In genomic region chr2:219331560-219332213, GRCh38 we compare ENCODE assay signal across 10 cellular contexts. TPM values are rescaled to one million over a fixed set of nuclear protein-coding genes. Genes with fewer than 3 reads are reported as not detected.
A peak's percentile ranks its signal among the peaks of the same experiment; 100 is the strongest.
DNase-seq lines count a peak whose midpoint lies in the region; ATAC-seq and TF ChIP-seq lines count a peak whose summit lies in the region.
"Had no signal": no experiment of that assay in that cellular context is flagged by ENCODE, and none has a peak within 500 bp of the region (broad histone marks: within the 10 kb centered on the region; RNA-seq: fewer than 3 reads in every experiment).

No MANE protein-coding gene starts in this region.

- peaks cover 18% of the 10 kb centered on the region for H3K9me3 Mint-ChIP-seq in activated naive CD8-positive, alpha-beta T cell treated with anti-CD3 and anti-CD28 coated beads, Interleukin-2, amount 50 U/mL, for 24 hours

- no peak overlapping the region for H2AFZ ChIP-seq in SK-N-SH (ENCODE audit: low read depth)

- TF ChIP-seq RAD21 in SK-N-SH (IDR thresholded peaks at IDR 0.05; ENCODE audit: low read length): no peak

- no peak overlapping the region for H3K4me2 ChIP-seq in SK-N-SH

- no peaks in the 10 kb centered on the region for H3K79me2 ChIP-seq in SK-N-SH (ENCODE audit: insufficient read depth)

- H3K36me3 ChIP-seq in SK-N-SH (replicated peaks in 1 of 2; ENCODE audit: control insufficient read depth in 1 of 2, insufficient read depth in 2 of 2, low read length in 1 of 2) (no peaks in the 10 kb centered on the region), iPS-15b (ENCODE audit: control insufficient read depth, insufficient read depth, low read length) (no peaks in the 10 kb centered on the region)

- no peaks in the 10 kb centered on the region for H3K9me2 ChIP-seq in SK-N-SH

- H3K27me3 Mint-ChIP-seq in activated naive CD8-positive, alpha-beta T cell treated with anti-CD3 and anti-CD28 coated beads, Interleukin-2, amount 50 U/mL, for 24 hours: peaks cover 52% of the 10 kb centered on the region

- H3K27ac Mint-ChIP-seq in activated naive CD8-positive, alpha-beta T cell treated with anti-CD3 and anti-CD28 coated beads, Interleukin-2, amount 50 U/mL, for 24 hours: no peak overlapping the region

- ATAC-seq in SK-N-SH treated with all-trans-retinoic acid at 6 μM for 48 hours: no peak
- no peak for ATAC-seq in activated naive CD8-positive, alpha-beta T cell treated with anti-CD3 and anti-CD28 coated beads, Interleukin-2, amount 50 U/mL, for 24 hours
- ATAC-seq in GM18909 (IDR thresholded peaks at IDR 0.05; ENCODE audit: poor library complexity, unreplicated experiment): no peak
- ATAC-seq: naive thymus-derived CD8-positive, alpha-beta T cell had no signal

- POLR2A ChIA-PET in SK-N-SH (lab: Yijun Ruan, JAX): no interaction called here

- H3K4me3 ChIP-seq in SK-N-SH (ENCODE audit: low read depth in 2 of 2, low read length in 1 of 2) (no peak overlapping the region), iPS-15b (ENCODE audit: low read depth, low read length) (peak overlapping the region; percentile 43)

- no peak for DNase-seq in SK-N-SH
- DNase-seq in activated naive CD8-positive, alpha-beta T cell treated with anti-CD3 and anti-CD28 coated beads, Interleukin-2, amount 50 U/mL, for 24 hours: peak; percentile 32
- DNase-seq in stimulated activated CD4-positive, alpha-beta T cell treated with anti-CD3 and anti-CD28 coated beads, Interleukin-15, amount 100 ng/mL, for 24 hours: peak; percentile 39
- DNase-seq in NCI-H1417 treated with DMSO at 0.1 percent for 48 hours (lab: John Stamatoyannopoulos, UW): no peak
- no peak for DNase-seq in activated effector memory CD4-positive, alpha-beta T cell treated with Interleukin-2 at 50 U/mL for 16 hours

- no peak for TF ChIP-seq EP300 in SK-N-SH (IDR thresholded peaks at IDR 0.05; ENCODE audit: borderline replicate concordance in 1 of 2, low read depth in 1 of 2, low read length in 1 of 2)

- H4K20me1 ChIP-seq in SK-N-SH (ENCODE audit: insufficient read depth): no peaks in the 10 kb centered on the region

- 83% methylated on average over 26 of the region's 39 CpGs for WGBS in SK-N-SH (ENCODE audit: low lambda C conversion rate)

- TF ChIP-seq CTCF in SK-N-SH (IDR thresholded peaks at IDR 0.05): no peak

- H3K9ac ChIP-seq in SK-N-SH (no peak overlapping the region), iPS-15b (ENCODE audit: low read depth, low read length) (no peak overlapping the region)

- H3K4me3 Mint-ChIP-seq in activated naive CD8-positive, alpha-beta T cell treated with anti-CD3 and anti-CD28 coated beads, Interleukin-2, amount 50 U/mL, for 24 hours: no peak overlapping the region

- no peak overlapping the region for H3K27ac ChIP-seq in SK-N-SH (ENCODE audit: low read depth in 2 of 2, low read length in 1 of 2)
- H3K27ac ChIP-seq: 22Rv1 had no signal

- H3K27me3 ChIP-seq in SK-N-SH (ENCODE audit: insufficient read depth) (peaks cover 24% of the 10 kb centered on the region), iPS-15b (ENCODE audit: control insufficient read depth, insufficient read depth, low read length) (peaks cover 71% of the 10 kb centered on the region)

- H3K36me3 Mint-ChIP-seq in activated naive CD8-positive, alpha-beta T cell treated with anti-CD3 and anti-CD28 coated beads, Interleukin-2, amount 50 U/mL, for 24 hours (ENCODE audit: low read depth): peaks cover 2% of the 10 kb centered on the region

- H3K9me3 ChIP-seq in SK-N-SH: no peaks in the 10 kb centered on the region
- no peaks in the 10 kb centered on the region for H3K9me3 ChIP-seq in iPS-15b (ENCODE audit: control insufficient read depth, insufficient read depth, low read length)

- peaks cover 2% of the 10 kb centered on the region for H3K4me1 Mint-ChIP-seq in activated naive CD8-positive, alpha-beta T cell treated with anti-CD3 and anti-CD28 coated beads, Interleukin-2, amount 50 U/mL, for 24 hours

- CTCF ChIA-PET in SK-N-SH (lab: Yijun Ruan, JAX): interaction anchor here (0.8 to 2.0 kb wide), 3 partner anchors 13 to 36 kb away, joined by 3 to 5 read pairs (median 5); no protein-coding TSS in a partner anchor

- H3K4me1 ChIP-seq in SK-N-SH (ENCODE audit: control insufficient read depth in 1 of 2, insufficient read depth in 2 of 2, low read depth in 1 of 2, low read length in 1 of 2): no peaks in the 10 kb centered on the region
- no peaks in the 10 kb centered on the region for H3K4me1 ChIP-seq in iPS-15b (ENCODE audit: control insufficient read depth, insufficient read depth, low read length)

- no peaks in the 10 kb centered on the region for H3F3A ChIP-seq in SK-N-SH (replicated peaks; ENCODE audit: insufficient read depth)

TF ChIP-seq in SK-N-SH, 30 proteins besides CTCF, POLR2A, EP300 and RAD21 (continues in another document):
- no peak for TF ChIP-seq TAF1 (IDR thresholded peaks at IDR 0.05; ENCODE audit: borderline replicate concordance, low read depth, low read length)
- TF ChIP-seq FOXJ3 (CRISPR knock-in tag; IDR thresholded peaks at IDR 0.05): no peak
- TF ChIP-seq GABPA (IDR thresholded peaks at IDR 0.05; ENCODE audit: low read depth): no peak
- no peak for TF ChIP-seq ZBTB33 (IDR thresholded peaks at IDR 0.05; ENCODE audit: borderline replicate concordance, low read depth)
- TF ChIP-seq MEF2A (IDR thresholded peaks at IDR 0.05; ENCODE audit: borderline replicate concordance, low read depth): no peak

TF ChIP-seq in SK-N-SH treated with all-trans-retinoic acid at 6 μM for 48 hours, 23 proteins besides CTCF, POLR2A, EP300 and RAD21:
- TF ChIP-seq CREB5 (CRISPR knock-in tag; IDR thresholded peaks at IDR 0.05; ENCODE audit: low read depth) (no peak), ISL1 (CRISPR knock-in tag; IDR thresholded peaks at IDR 0.05) (no peak), OSR1 (CRISPR knock-in tag; IDR thresholded peaks at IDR 0.05) (no peak), BACH2 (CRISPR knock-in tag; IDR thresholded peaks at IDR 0.05; ENCODE audit: borderline replicate concordance) (no peak), ARNTL (CRISPR knock-in tag; IDR thresholded peaks at IDR 0.05; ENCODE audit: borderline replicate concordance, low read depth) (no peak), ZFP30 (CRISPR knock-in tag; IDR thresholded peaks at IDR 0.05) (no peak), ZC3H10 (CRISPR knock-in tag; IDR thresholded peaks at IDR 0.05) (no peak), GLIS3 (CRISPR knock-in tag; IDR thresholded peaks at IDR 0.05) (no peak), CSDC2 (CRISPR knock-in tag; IDR thresholded peaks at IDR 0.05) (no peak)

RNA-seq across cellular contexts. Expression of gene RESP18, which starts 0.9 kb away (rescaled TPM):
- polyA plus RNA-seq in SK-N-SH (2012; rRNA removed): not detected in 2 replicates
- not detected in 2 replicates for polyA plus RNA-seq in SK-N-SH (2012; cell fraction: cytosol; rRNA removed)
- polyA plus RNA-seq in SK-N-SH (2012; cell fraction: nucleus; rRNA removed): not detected in 2 replicates
- polyA plus RNA-seq: naive thymus-derived CD8-positive, alpha-beta T cell had no signal

RNA-seq across cellular contexts. Expression of gene PTPRN, which starts 22.5 kb away (rescaled TPM):
- polyA plus RNA-seq in SK-N-SH (2012; rRNA removed): 7.4 and 9.5 TPM in 2 replicates
- polyA plus RNA-seq in SK-N-SH (2012; cell fraction: cytosol; rRNA removed): 3.9 and 6.3 TPM in 2 replicates
- polyA plus RNA-seq in SK-N-SH (2012; cell fraction: nucleus; rRNA removed): 12.9 and 14.4 TPM in 2 replicates

RNA-seq across cellular contexts. Expression of gene DNAJB2, which starts 52.5 kb away (rescaled TPM):
- polyA plus RNA-seq in SK-N-SH (2012; rRNA removed): 37.2 and 39.9 TPM in 2 replicates
- 20.7 and 26.2 TPM in 2 replicates for polyA plus RNA-seq in SK-N-SH (2012; cell fraction: cytosol; rRNA removed)
- 78.9 and 81.0 TPM in 2 replicates for polyA plus RNA-seq in SK-N-SH (2012; cell fraction: nucleus; rRNA removed)

RNA-seq across cellular contexts. Expression of gene DNPEP, which starts 56.0 kb away (rescaled TPM):
- 80.7 and 92.6 TPM in 2 replicates for polyA plus RNA-seq in SK-N-SH (2012; rRNA removed)
- 27.9 and 49.5 TPM in 2 replicates for polyA plus RNA-seq in SK-N-SH (2012; cell fraction: cytosol; rRNA removed)
- polyA plus RNA-seq in SK-N-SH (2012; cell fraction: nucleus; rRNA removed): 188 and 246 TPM in 2 replicates

Comparison
In these comparisons a context has a peak if more than half of its experiments do, and no peak if none do; other contexts are left out.
1. DNase-seq: peak in activated naive CD8-positive, alpha-beta T cell treated with anti-CD3 and anti-CD28 coated beads, Interleukin-2, amount 50 U/mL, for 24 hours (single experiment) and stimulated activated CD4-positive, alpha-beta T cell treated with anti-CD3 and anti-CD28 coated beads, Interleukin-15, amount 100 ng/mL, for 24 hours (single experiment); none in SK-N-SH (single experiment), NCI-H1417 treated with DMSO at 0.1 percent for 48 hours (single experiment) and activated effector memory CD4-positive, alpha-beta T cell treated with Interleukin-2 at 50 U/mL for 16 hours (single experiment).